In the genomic region with DNA sequence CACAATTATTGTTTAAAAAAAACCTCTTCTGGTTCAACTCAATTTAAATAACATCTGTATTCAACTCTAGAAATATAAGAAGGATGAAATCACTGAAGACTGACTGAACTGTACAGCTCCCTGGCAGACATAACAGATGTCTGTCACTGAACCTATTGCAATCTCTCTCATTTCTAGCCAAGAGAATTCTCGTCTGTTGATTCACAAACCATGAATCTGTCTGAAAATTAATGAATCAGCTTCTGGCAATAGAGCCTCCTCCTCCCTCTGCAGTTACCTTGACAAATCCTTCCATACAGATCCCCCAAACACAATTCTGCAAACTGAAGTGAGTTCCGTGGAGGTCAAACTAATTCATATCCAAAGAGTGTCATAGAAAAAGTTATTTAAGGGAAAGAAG, we compare ENCODE assay signal across 23 cellular contexts.
A peak's percentile ranks its signal among the peaks of the same experiment; 100 is the strongest.
DNase-seq lines count a peak whose midpoint lies in the region; ATAC-seq and TF ChIP-seq lines count a peak whose summit lies in the region.
"Had no signal": no experiment of that assay in that cellular context is flagged by ENCODE, and none has a peak within 500 bp of the region (broad histone marks: within the 10 kb centered on the region; RNA-seq: fewer than 3 reads in every experiment).

No MANE protein-coding gene starts in this region.

- no peak for TF ChIP-seq EP300 in esophagus muscularis mucosa (IDR thresholded peaks at IDR 0.05)

- WGBS in esophagus muscularis mucosa: 57% methylated on average over 2 of the region's 2 CpGs

- H3K4me1 Mint-ChIP-seq in nephron progenitor cell: no peaks in the 10 kb centered on the region
- H3K4me1 Mint-ChIP-seq: CD4-positive, alpha-beta memory T cell had no signal

- no peak overlapping the region for H3K4me3 Mint-ChIP-seq in nephron progenitor cell
- H3K4me3 Mint-ChIP-seq: CD4-positive, alpha-beta memory T cell had no signal

- H3K9me3 ChIP-seq in esophagus muscularis mucosa: no peaks in the 10 kb centered on the region

- H3K27me3 ChIP-seq in esophagus muscularis mucosa: no peaks in the 10 kb centered on the region

- no peaks in the 10 kb centered on the region for H3K36me3 ChIP-seq in esophagus muscularis mucosa

- H3K4me3 ChIP-seq in choroid plexus epithelial cell (ENCODE audit: low read depth, low read length) (no peak overlapping the region), esophagus muscularis mucosa (no peak overlapping the region)

- TF ChIP-seq POLR2A in esophagus muscularis mucosa (IDR thresholded peaks at IDR 0.05; ENCODE audit: low read depth): no peak

- TF ChIP-seq CTCF in choroid plexus epithelial cell (conservative IDR thresholded peaks at IDR 0.05; ENCODE audit: low read depth, low read length): no peak
- TF ChIP-seq CTCF in nephron progenitor cell (IDR thresholded peaks at IDR 0.05): no peak
- no peak for TF ChIP-seq CTCF in esophagus muscularis mucosa (IDR thresholded peaks at IDR 0.05)

- no peak overlapping the region for H3K27ac ChIP-seq in esophagus muscularis mucosa (replicated peaks in 1 of 4)

- intact Hi-C loops in posterior vena cava (cut with DNase I) (no loop called here), esophagus muscularis mucosa (cut with DNase I) (no loop called here)

- no peaks in the 10 kb centered on the region for H3K36me3 Mint-ChIP-seq in nephron progenitor cell (ENCODE audit: low read depth)
- H3K36me3 Mint-ChIP-seq: CD4-positive, alpha-beta memory T cell had no signal

- no peaks in the 10 kb centered on the region for H3K27me3 Mint-ChIP-seq in nephron progenitor cell (ENCODE audit: low read depth, poor library complexity)
- H3K27me3 Mint-ChIP-seq: CD4-positive, alpha-beta memory T cell had no signal

- peaks cover 15% of the 10 kb centered on the region for H3K9me3 Mint-ChIP-seq in nephron progenitor cell

- no peaks in the 10 kb centered on the region for H3K4me1 ChIP-seq in esophagus muscularis mucosa

- ATAC-seq in GM18520 (IDR thresholded peaks at IDR 0.05; ENCODE audit: unreplicated experiment) (no peak), GM18870 (IDR thresholded peaks at IDR 0.05; ENCODE audit: unreplicated experiment) (no peak)
- ATAC-seq: right cardiac atrium; stimulated activated naive CD8-positive, alpha-beta T cell treated with anti-CD3 and anti-CD28 coated beads, Interleukin-15, Interleukin-2, amounts not matched to agents 100 U/mL and 50 U/mL, for 24 hours had no signal

- peak overlapping the region; percentile 1 for H3K27ac Mint-ChIP-seq in nephron progenitor cell
- H3K27ac Mint-ChIP-seq: CD4-positive, alpha-beta memory T cell had no signal

- DNase-seq in Daoy (ENCODE audit: low read depth): peak; percentile 54
- peak; percentile 16 to 54 for DNase-seq in NCI-H446 (lab: John Stamatoyannopoulos, UW)
- peak; percentile 2 for DNase-seq in choroid plexus epithelial cell (ENCODE audit: low read depth)
- no peak for DNase-seq in nephron progenitor cell
- DNase-seq in posterior vena cava (ENCODE audit: low spot score): no peak
- no peak for DNase-seq in esophagus muscularis mucosa (ENCODE audit: extremely low spot score)
- DNase-seq: activated CD4-positive, alpha-beta T cell treated with anti-CD3 and anti-CD28 coated beads for 4 hours; activated CD8-positive, alpha-beta memory T cell treated with anti-CD3 and anti-CD28 coated beads, Interleukin-2, amount 50 U/mL, for 4 hours; activated effector memory CD4-positive, alpha-beta T cell treated with Interleukin-2 at 50 U/mL for 16 hours; CD4-positive, alpha-beta memory T cell; DMS79; effector CD8-positive, alpha-beta T cell; KG1; left cardiac atrium; midbrain; NCI-H774; nucleus accumbens; right cardiac atrium; stimulated activated CD4-positive, alpha-beta T cell treated with anti-CD3 and anti-CD28 coated beads, Interleukin-1b, Interleukin-23, amount 100 ng/mL, for 48 hours; stimulated activated naive CD8-positive, alpha-beta T cell treated with anti-CD3 and anti-CD28 coated beads, Interleukin-15, Interleukin-2, amounts not matched to agents 100 U/mL and 50 U/mL, for 24 hours; trophoblast cell had no signal

Comparison
In these comparisons a context has a peak if more than half of its experiments do, and no peak if none do; other contexts are left out.
1. DNase-seq: peak in Daoy (single experiment), NCI-H446 (2 of 2) and choroid plexus epithelial cell (single experiment); none in nephron progenitor cell (single experiment), posterior vena cava (single experiment) and esophagus muscularis mucosa (single experiment).